ENCODE assay signal across 20 cellular contexts in genomic region chr5:116371431-116371830, GRCh38.
DNase-seq lines count a peak whose midpoint lies in the region; ATAC-seq, FAIRE-seq and TF ChIP-seq lines count a peak whose summit lies in the region.
"Had no signal": no experiment of that assay in that cellular context is flagged by ENCODE, and none has a peak within 500 bp of the region (broad histone marks: within the 10 kb centered on the region; RNA-seq: fewer than 3 reads in every experiment).

No MANE protein-coding gene starts in this region.

- H4K20me1 ChIP-seq in GM12878 (ENCODE audit: control insufficient read depth, insufficient read depth) = no peaks in the 10 kb centered on the region

- no peaks in the 10 kb centered on the region for H3K9me3 Mint-ChIP-seq in T-helper 2 cell treated with Interferon-gamma antibody and Interleukin-4, amounts not matched to agents 5 μg/mL and 100 μg/mL, for 36 hours

- RAD21 ChIA-PET in GM12878 (lab: Charles Lee; ENCODE audit: unreplicated experiment) = interaction anchor here (0.6 to 9.4 kb wide), 11 partner anchors 8 to 234 kb away, joined by 3 to 229 read pairs (median 4); partner anchors contain the start of gene SEMA6A

- POLR2A ChIA-PET in GM12878 (lab: Charles Lee) = interaction anchor here (0.8 to 11.3 kb wide), 3 partner anchors 8 to 150 kb away, joined by 3 to 98 read pairs (median 4); no protein-coding TSS in a partner anchor

- DNase-seq in HuH-7 (ENCODE audit: low spot score) (peak; percentile 49), GM12878 (ENCODE audit: low read depth, low spot score) (no peak), spleen (no peak), cerebellum (ENCODE audit: low spot score) (no peak), NCI-H446 treated with DMSO at 0.1 percent for 48 hours (lab: John Stamatoyannopoulos, UW) (no peak), NOMO-1 treated with DMSO at 0.1 percent for 48 hours (lab: John Stamatoyannopoulos, UW; ENCODE audit: unreplicated experiment) (no peak)
- DNase-seq in T-helper 2 cell treated with Interferon-gamma antibody and Interleukin-4, amounts not matched to agents 5 μg/mL and 100 μg/mL, for 36 hours (ENCODE audit: low spot score) = no peak
- DNase-seq: activated CD8-positive, alpha-beta memory T cell treated with anti-CD3 and anti-CD28 coated beads for 24 hours; amniotic stem cell; mesendoderm; NCI-H82; Peyer's patch had no signal

- CTCF ChIA-PET in GM12878 (lab: Yijun Ruan, JAX) = interaction anchor here (0.6 to 9.2 kb wide), 9 partner anchors 13 to 295 kb away, joined by 3 to 101 read pairs (median 5); no protein-coding TSS in a partner anchor

- H3K9me3 ChIP-seq in GM12878 (replicated peaks; ENCODE audit: control insufficient read depth, insufficient read depth, low read length) = no peaks in the 10 kb centered on the region
- H3K9me3 ChIP-seq in liver (ENCODE audit: control insufficient read depth in 4 of 4, low read length in 3 of 4) = no peaks in the 10 kb centered on the region
- H3K9me3 ChIP-seq in spleen = no peaks in the 10 kb centered on the region
- H3K9me3 ChIP-seq: HAP-1, Peyer's patch, tibial nerve had no signal

- H3K4me1 ChIP-seq in GM12878 (ENCODE audit: control insufficient read depth, insufficient read depth, low read length) (peaks cover 7% of the 10 kb centered on the region), liver (ENCODE audit: control insufficient read depth in 4 of 4, insufficient read depth in 4 of 4, low read length in 3 of 4) (peaks cover 0 to 11% (median 5%) of the 10 kb centered on the region in 4 donors), spleen (peaks cover 7 to 40% (median 25%) of the 10 kb centered on the region in 6 donors)
- H3K4me1 ChIP-seq: HAP-1, Peyer's patch had no signal

- no peaks in the 10 kb centered on the region for H3K79me2 ChIP-seq in GM12878 (ENCODE audit: control insufficient read depth, insufficient read depth, low read length)

- BruUV-seq in GM12878 (replicated peaks; lab: Mats Ljungman, UMichigan) = no TSS peak

- intact Hi-C loops in GM12878 (cut with micrococcal nuclease; ENCODE audit: unreplicated experiment) = loop anchor here (5.0 kb wide), 1 partner anchor 206 kb away; no protein-coding TSS in a partner anchor
- intact Hi-C loops in spleen (cut with DNase I; ENCODE audit: low total_unique reads) = no loop called here

- 49% methylated on average over 2 of the region's 2 CpGs for WGBS in GM12878 (ENCODE audit: insufficient coverage, insufficient replicate concordance, low lambda C conversion rate, missing lambda C conversion rate)
- WGBS in liver = 42% methylated on average over 2 of the region's 2 CpGs
- WGBS in spleen, 5 donors = 55 to 73% (median 68%) methylated on average over 2 of the region's 2 CpGs

- H3K36me3 Mint-ChIP-seq in T-helper 2 cell treated with Interferon-gamma antibody and Interleukin-4, amounts not matched to agents 5 μg/mL and 100 μg/mL, for 36 hours (ENCODE audit: low read depth) = no peaks in the 10 kb centered on the region

- in situ Hi-C loops in GM12878 (cut with MboI) = no loop called here

- H3K4me1 Mint-ChIP-seq in T-helper 2 cell treated with Interferon-gamma antibody and Interleukin-4, amounts not matched to agents 5 μg/mL and 100 μg/mL, for 36 hours (ENCODE audit: low read depth) = no peaks in the 10 kb centered on the region
- H3K4me1 Mint-ChIP-seq: B cell had no signal

- H3K27me3 Mint-ChIP-seq in T-helper 2 cell treated with Interferon-gamma antibody and Interleukin-4, amounts not matched to agents 5 μg/mL and 100 μg/mL, for 36 hours (ENCODE audit: low read depth) = peaks cover 3% of the 10 kb centered on the region
- H3K27me3 Mint-ChIP-seq: B cell had no signal

- H2AFZ ChIP-seq in GM12878 (ENCODE audit: control insufficient read depth, low read depth, low read length) = no peak overlapping the region

- no peak for TF ChIP-seq CTCF in GM12878 (IDR thresholded peaks at IDR 0.05 in 2 of 3, conservative IDR thresholded peaks at IDR 0.05 in 1 of 3; ENCODE audit: control insufficient read depth in 2 of 3, extremely low read depth in 1 of 3, insufficient read depth in 1 of 3, low read depth in 3 of 3, low read length in 3 of 3)
- no peak for TF ChIP-seq CTCF in liver (IDR thresholded peaks at IDR 0.05; ENCODE audit: low read depth, low read length, missing input control)
- TF ChIP-seq CTCF in spleen (IDR thresholded peaks at IDR 0.05 in 8 of 11, conservative IDR thresholded peaks at IDR 0.05 in 3 of 11) = no peak

- no peak for TF ChIP-seq EP300 in GM12878 (IDR thresholded peaks at IDR 0.05; ENCODE audit: borderline replicate concordance in 1 of 2, control insufficient read depth in 1 of 2, low read depth in 2 of 2, low read length in 2 of 2)

- H3K27me3 ChIP-seq in GM12878 (replicated peaks in 1 of 2; ENCODE audit: control insufficient read depth in 2 of 2, insufficient read depth in 2 of 2, low read length in 1 of 2) = no peaks in the 10 kb centered on the region
- no peaks in the 10 kb centered on the region for H3K27me3 ChIP-seq in liver (ENCODE audit: control insufficient read depth in 4 of 4, insufficient read depth in 4 of 4, low read length in 3 of 4)
- H3K27me3 ChIP-seq in spleen (replicated peaks in 1 of 7) = no peaks in the 10 kb centered on the region
- H3K27me3 ChIP-seq: Peyer's patch, tibial nerve had no signal

- no peak overlapping the region for H3K27ac Mint-ChIP-seq in T-helper 2 cell treated with Interferon-gamma antibody and Interleukin-4, amounts not matched to agents 5 μg/mL and 100 μg/mL, for 36 hours
- H3K27ac Mint-ChIP-seq: B cell, WTC11 had no signal

- TF ChIP-seq POLR2A in GM12878 (IDR thresholded peaks at IDR 0.05; ENCODE audit: low read depth, low read length) (no peak), spleen (IDR thresholded peaks at IDR 0.05) (no peak)

- SMC1A ChIA-PET in GM12878 (lab: Charles Lee; ENCODE audit: uncharacterized antibody, unreplicated experiment) = interaction anchor here (0.7 to 12.0 kb wide), 23 partner anchors 8 to 583 kb away, joined by 3 to 307 read pairs (median 5); partner anchors contain the start of gene SEMA6A

- H3K4me2 ChIP-seq in GM12878 (ENCODE audit: control insufficient read depth, insufficient read depth) = no peak overlapping the region

- ATAC-seq in GM12878 = peak; percentile 32
- ATAC-seq: WTC11 had no signal

- no peak overlapping the region for H3K27ac ChIP-seq in GM12878 (ENCODE audit: control insufficient read depth, insufficient read depth)
- peak overlapping the region; percentile 26 to 55 for H3K27ac ChIP-seq in liver (ENCODE audit: low read depth in 1 of 2, low read length in 2 of 2)
- H3K27ac ChIP-seq in spleen = peak overlapping the region; percentile 6 to 84 (median 78)
- H3K27ac ChIP-seq: Peyer's patch had no signal

- H3K36me3 ChIP-seq in GM12878 (ENCODE audit: control insufficient read depth in 2 of 2, insufficient read depth in 2 of 2, low read length in 1 of 2) = no peaks in the 10 kb centered on the region
- H3K36me3 ChIP-seq in liver (ENCODE audit: control insufficient read depth in 4 of 4, insufficient read depth in 3 of 4, low read depth in 1 of 4, low read length in 3 of 4) = no peaks in the 10 kb centered on the region
- H3K36me3 ChIP-seq in spleen = no peaks in the 10 kb centered on the region
- H3K36me3 ChIP-seq: HAP-1, Peyer's patch, tibial nerve had no signal

- no peak overlapping the region for H3K9ac ChIP-seq in GM12878 (ENCODE audit: control insufficient read depth, insufficient read depth, low read length)
- H3K9ac ChIP-seq in liver (ENCODE audit: low read depth in 1 of 2, low read length in 2 of 2) = no peak overlapping the region

- no peak for TF ChIP-seq RAD21 in GM12878 (IDR thresholded peaks at IDR 0.05; ENCODE audit: insufficient read depth, low read depth, low read length)
- TF ChIP-seq RAD21 in liver (IDR thresholded peaks at IDR 0.05) = no peak

- no peak for FAIRE-seq in GM12878 (lab: Jason Lieb, UNC)
- FAIRE-seq: D721Med, frontal cortex, HTR-8/SVneo had no signal

- H3K4me3 Mint-ChIP-seq in T-helper 2 cell treated with Interferon-gamma antibody and Interleukin-4, amounts not matched to agents 5 μg/mL and 100 μg/mL, for 36 hours = no peak overlapping the region
- H3K4me3 Mint-ChIP-seq: B cell, WTC11 had no signal

- H3K4me3 ChIP-seq in GM12878 = no peak overlapping the region
- H3K4me3 ChIP-seq in liver (ENCODE audit: low read depth in 1 of 3, low read length in 3 of 3) = no peak overlapping the region
- H3K4me3 ChIP-seq in spleen = no peak overlapping the region
- H3K4me3 ChIP-seq: HAP-1, Peyer's patch, tibial nerve had no signal

TF ChIP-seq in GM12878, 131 proteins besides CTCF, POLR2A, EP300 and RAD21 (continues in another document):
- TF ChIP-seq DPF2 (IDR thresholded peaks at IDR 0.05) (peak; percentile 23; the same call in 1 of the 2 replicates), NR2F1 (conservative IDR thresholded peaks at IDR 0.05) (no peak)

TF ChIP-seq in liver, 16 proteins besides CTCF, POLR2A, EP300 and RAD21:
- TF ChIP-seq JUND (IDR thresholded peaks at IDR 0.05) = no peak
- TF ChIP-seq HNF4A (conservative IDR thresholded peaks at IDR 0.05) = peak; percentile 43 to 57
- peak; percentile 19 for TF ChIP-seq HNF4G (IDR thresholded peaks at IDR 0.05)
TF ChIP-seq in liver: peak in this region for 2.
